ENCODE assay signal across 16 cellular contexts in the genomic region with DNA sequence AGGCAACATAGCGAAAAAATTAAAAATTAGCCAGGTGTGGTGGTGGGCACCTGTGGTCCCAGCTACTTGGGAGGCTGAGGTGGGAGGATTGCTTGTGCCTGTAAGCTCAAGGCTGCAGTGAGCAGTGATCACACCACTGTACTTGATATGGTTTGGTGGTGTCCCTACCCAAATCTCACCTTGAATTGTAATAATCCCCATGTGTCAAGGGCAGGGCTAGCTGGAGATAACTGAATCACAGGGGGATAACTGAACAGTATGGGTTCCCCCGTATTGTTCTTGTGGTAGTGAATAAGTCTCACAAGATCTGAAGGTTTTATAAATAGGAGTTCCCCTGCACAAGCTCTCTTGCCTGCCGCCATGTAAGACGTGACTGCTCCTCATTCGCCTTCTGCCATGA. TPM values are rescaled to one million over a fixed set of nuclear protein-coding genes. Genes with fewer than 3 reads are reported as not detected.
DNase-seq lines count a peak whose midpoint lies in the region; ATAC-seq and TF ChIP-seq lines count a peak whose summit lies in the region.
"Not testable (repeated sequence)": the region's sequence is repeated elsewhere in the genome, so short reads cannot be mapped to it uniquely, and the experiment has no call there.
"Had no signal": no experiment of that assay in that cellular context is flagged by ENCODE, and none has a peak within 500 bp of the region (broad histone marks: within the 10 kb centered on the region; RNA-seq: fewer than 3 reads in every experiment).

No MANE protein-coding gene starts in this region.

- H3K9ac ChIP-seq in Karpas-422 (ENCODE audit: low read length); neural progenitor cell: not testable (repeated sequence)

- peaks cover 54% of the 10 kb centered on the region for H3K4me1 Mint-ChIP-seq in CD14-positive monocyte
- H3K4me1 Mint-ChIP-seq in activated T-helper 17 cell treated with anti-CD3 and anti-CD28 coated beads, Interleukin-2, amount 50 U/mL, for 72 hours, result not testable (repeated sequence)
- H3K4me1 Mint-ChIP-seq in neural progenitor cell, result peaks cover 52% of the 10 kb centered on the region

- not testable (repeated sequence) for H3K79me2 ChIP-seq in Karpas-422 (ENCODE audit: low read length); neural progenitor cell (ENCODE audit: low read depth)

- H3K4me3 Mint-ChIP-seq in CD14-positive monocyte; activated T-helper 17 cell treated with anti-CD3 and anti-CD28 coated beads, Interleukin-2, amount 50 U/mL, for 72 hours: not testable (repeated sequence)
- H3K4me3 Mint-ChIP-seq in neural progenitor cell, result peak overlapping the region; percentile 35

- not testable (repeated sequence) for H3K9me2 ChIP-seq in Karpas-422 (replicated peaks; ENCODE audit: insufficient read depth, low read length)

- H3K27me3 Mint-ChIP-seq in CD14-positive monocyte (ENCODE audit: low read depth in 3 of 3), result peaks cover 4 to 19% (median 14%) of the 10 kb centered on the region in 3 donors
- H3K27me3 Mint-ChIP-seq in activated T-helper 17 cell treated with anti-CD3 and anti-CD28 coated beads, Interleukin-2, amount 50 U/mL, for 72 hours, result not testable (repeated sequence)
- H3K27me3 Mint-ChIP-seq in neural progenitor cell (ENCODE audit: insufficient read depth, low read depth), result peaks cover 13% of the 10 kb centered on the region

- H4K20me1 ChIP-seq in Karpas-422 (ENCODE audit: insufficient read depth, low read depth, low read length); neural progenitor cell (ENCODE audit: low read depth): not testable (repeated sequence)

- H3K36me3 ChIP-seq in Karpas-422 (ENCODE audit: insufficient read depth, low read length); Peyer's patch; neural progenitor cell: not testable (repeated sequence)

- not testable (repeated sequence) for TF ChIP-seq CTCF in CD14-positive monocyte (IDR thresholded peaks at IDR 0.05); Peyer's patch (IDR thresholded peaks at IDR 0.05); neural progenitor cell (IDR thresholded peaks at IDR 0.05)

- peaks cover 29% of the 10 kb centered on the region for H3F3A ChIP-seq in neural progenitor cell (ENCODE audit: low read depth)

- not testable (repeated sequence) for ATAC-seq in activated T-helper 17 cell treated with anti-CD3 and anti-CD28 coated beads, Interleukin-2, amount 50 U/mL, for 72 hours (replicated peaks)
- peak; percentile 16 for ATAC-seq in stimulated activated naive CD8-positive, alpha-beta T cell treated with anti-CD3 and anti-CD28 coated beads, Interleukin-15, Interleukin-2, amounts not matched to agents 100 U/mL and 50 U/mL, for 24 hours

- intact Hi-C loops in CD14-positive monocyte (cut with micrococcal nuclease), result loop anchor here in 1 of 2 donors (5.0 to 10.0 kb wide), 2 partner anchors 35 to 78 kb away; partner anchors contain the start of gene RBM38
- intact Hi-C loops in cardiac septum (cut with DNase I), result not testable (repeated sequence)

- H3K27ac Mint-ChIP-seq in CD14-positive monocyte, result peak overlapping the region in 4 of 7 donors; percentile 83 to 92 (median 92)
- H3K27ac Mint-ChIP-seq in activated T-helper 17 cell treated with anti-CD3 and anti-CD28 coated beads, Interleukin-2, amount 50 U/mL, for 72 hours, result peak overlapping the region; percentile 49
- not testable (repeated sequence) for H3K27ac Mint-ChIP-seq in neural progenitor cell

- H3K4me2 ChIP-seq in Karpas-422 (ENCODE audit: low read depth, low read length, poor library complexity, severe bottlenecking); neural progenitor cell: not testable (repeated sequence)

- H3K4me3 ChIP-seq in Karpas-422 (ENCODE audit: low read length); Peyer's patch; neural progenitor cell: not testable (repeated sequence)

- not testable (repeated sequence) for H3K27me3 ChIP-seq in Karpas-422 (ENCODE audit: low read length); Peyer's patch; neural progenitor cell

- H3K9me3 ChIP-seq in Karpas-422 (ENCODE audit: low read length); Peyer's patch; neural progenitor cell (ENCODE audit: low read depth): not testable (repeated sequence)

- not testable (repeated sequence) for H2AFZ ChIP-seq in Karpas-422 (ENCODE audit: low read length); neural progenitor cell (replicated peaks)

- not testable (repeated sequence) for DNase-seq in CD14-positive monocyte (ENCODE audit: low spot score); neural progenitor cell (ENCODE audit: low spot score); stimulated activated naive CD8-positive, alpha-beta T cell treated with anti-CD3 and anti-CD28 coated beads, Interleukin-15, Interleukin-2, amounts not matched to agents 100 U/mL and 50 U/mL, for 24 hours
- DNase-seq in Karpas-422, result peak; percentile 57
- DNase-seq in Peyer's patch, result peak in 2 of 3 donors; percentile 11 to 18
- peak; percentile 29 for DNase-seq in cardiac septum (ENCODE audit: low spot score)
- DNase-seq in mesenteric fat pad (ENCODE audit: low spot score), result peak; percentile 24

- TF ChIP-seq POLR2A in Peyer's patch (IDR thresholded peaks at IDR 0.05), result not testable (repeated sequence)

- not testable (repeated sequence) for H3K9me3 Mint-ChIP-seq in CD14-positive monocyte; activated T-helper 17 cell treated with anti-CD3 and anti-CD28 coated beads, Interleukin-2, amount 50 U/mL, for 72 hours; neural progenitor cell

- peak overlapping the region; percentile 100 for H3K27ac ChIP-seq in Karpas-422 (ENCODE audit: low read length)
- not testable (repeated sequence) for H3K27ac ChIP-seq in Peyer's patch, neural progenitor cell

- H3K36me3 Mint-ChIP-seq in CD14-positive monocyte; activated T-helper 17 cell treated with anti-CD3 and anti-CD28 coated beads, Interleukin-2, amount 50 U/mL, for 72 hours (ENCODE audit: low read depth); neural progenitor cell: not testable (repeated sequence)

- H3K4me1 ChIP-seq in Karpas-422 (ENCODE audit: low read length) (peaks cover 100% of the 10 kb centered on the region), Peyer's patch (peaks cover 0 to 21% (median 6%) of the 10 kb centered on the region in 4 donors), neural progenitor cell (peaks cover 48% of the 10 kb centered on the region)

RNA-seq across cellular contexts. Expression of gene CTCFL, which starts 52.5 kb away (rescaled TPM):
- polyA plus RNA-seq in CD14-positive monocyte, result not detected
- not detected in 2 replicates for total RNA-seq in Karpas-422 (2014; rRNA removed; shearing (Covaris generic); ENCODE audit: low replicate concordance)
- total RNA-seq in Peyer's patch (not detected), cardiac septum (not detected), mesenteric fat pad (0.16 TPM), neural progenitor cell (ENCODE audit: low replicate concordance) (0.34 TPM in 1 of 2 replicates, not detected in the other)
- not detected for total RNA-seq in activated T-helper 17 cell treated with anti-CD3 and anti-CD28 coated beads, Interleukin-2, amount 50 U/mL, for 72 hours
- total RNA-seq: A172; Caco-2; CD8-positive, alpha-beta T cell; HFFc6; IMR-90; NCI-H460 had no signal
- polyA plus RNA-seq: BJ, IMR-90, SK-N-SH had no signal
